ENCODE assay signal across 9 cellular contexts in the genomic region with DNA sequence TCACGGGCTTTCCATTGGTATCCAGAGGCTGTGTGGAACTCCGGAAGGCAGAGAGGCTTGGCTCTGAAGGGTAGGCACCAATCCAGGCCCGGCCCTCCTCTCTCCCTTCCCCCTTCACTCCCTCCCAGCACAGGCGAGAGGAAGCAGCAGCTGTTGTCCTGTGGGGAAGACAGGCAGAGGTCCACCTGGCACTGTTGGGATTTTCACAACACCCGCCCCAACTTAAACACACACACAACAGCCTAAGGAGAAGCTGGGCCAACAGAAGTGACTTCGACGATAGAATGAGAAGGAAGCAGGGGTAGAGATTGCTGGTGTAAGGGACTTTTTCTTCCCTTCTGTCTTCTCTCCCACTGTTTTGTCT. TPM values are rescaled to one million over a fixed set of nuclear protein-coding genes. Genes with fewer than 3 reads are reported as not detected.
DNase-seq lines count a peak whose midpoint lies in the region; ATAC-seq lines count a peak whose summit lies in the region.
"Had no signal": no experiment of that assay in that cellular context is flagged by ENCODE, and none has a peak within 500 bp of the region (broad histone marks: within the 10 kb centered on the region; RNA-seq: fewer than 3 reads in every experiment).

No MANE protein-coding gene starts in this region.

- H3K4me3 ChIP-seq in rectal smooth muscle tissue (ENCODE audit: low read length): peak overlapping the region; percentile 32

- no peaks in the 10 kb centered on the region for H3K36me3 ChIP-seq in rectal smooth muscle tissue (ENCODE audit: control insufficient read depth, insufficient read depth, low read length)
- H3K36me3 ChIP-seq: neutrophil had no signal

- peaks cover 16% of the 10 kb centered on the region for H3K4me1 ChIP-seq in rectal smooth muscle tissue (ENCODE audit: control insufficient read depth, insufficient read depth, low read length)

- ATAC-seq in GM21619 (IDR thresholded peaks at IDR 0.05; ENCODE audit: unreplicated experiment) (no peak), HG02798 (IDR thresholded peaks at IDR 0.05; ENCODE audit: poor library complexity, unreplicated experiment) (no peak), HG03432 (IDR thresholded peaks at IDR 0.05; ENCODE audit: unreplicated experiment) (no peak)

- no peaks in the 10 kb centered on the region for H3K27me3 ChIP-seq in rectal smooth muscle tissue (ENCODE audit: control insufficient read depth, insufficient read depth, low read length)

- in situ Hi-C loops in G401 (cut with HindIII; ENCODE audit: low sequenced_read_pairs): no loop called here

- H3K27ac ChIP-seq in rectal smooth muscle tissue (ENCODE audit: low read depth, low read length): peak overlapping the region; percentile 85
- H3K27ac ChIP-seq: neutrophil had no signal

- H3K9ac ChIP-seq in rectal smooth muscle tissue (ENCODE audit: low read length): peak overlapping the region; percentile 27

- peak; percentile 62 for DNase-seq in G401 (ENCODE audit: low spot score)
- peak; percentile 15 to 90 (median 74) for DNase-seq in anterior cingulate cortex (lab: John Stamatoyannopoulos, UW)
- DNase-seq in hippocampal formation (lab: John Stamatoyannopoulos, UW): peak; percentile 73 to 86
- DNase-seq in activated CD4-positive, alpha-beta T cell treated with anti-CD3 and anti-CD28 coated beads for 1 hour: no peak

RNA-seq across cellular contexts. Expression of a gene that starts 3.1 kb away (rescaled TPM):
- total RNA-seq in G401 (2014; rRNA removed; shearing (Covaris generic)): not detected in 2 replicates

RNA-seq across cellular contexts. Expression of a gene that starts 4.4 kb away (rescaled TPM):
- not detected in 2 replicates for total RNA-seq in G401 (2014; rRNA removed; shearing (Covaris generic))

RNA-seq across cellular contexts. Expression of a gene that starts 9.0 kb away (rescaled TPM):
- not detected in 2 replicates for total RNA-seq in G401 (2014; rRNA removed; shearing (Covaris generic))

RNA-seq across cellular contexts. Expression of a gene that starts 14.2 kb away (rescaled TPM):
- 28.6 and 40.4 TPM in 2 replicates for total RNA-seq in G401 (2014; rRNA removed; shearing (Covaris generic))

RNA-seq across cellular contexts. Expression of a gene that starts 18.6 kb away (rescaled TPM):
- total RNA-seq in G401 (2014; rRNA removed; shearing (Covaris generic)): not detected in 2 replicates
